In the genomic region with DNA sequence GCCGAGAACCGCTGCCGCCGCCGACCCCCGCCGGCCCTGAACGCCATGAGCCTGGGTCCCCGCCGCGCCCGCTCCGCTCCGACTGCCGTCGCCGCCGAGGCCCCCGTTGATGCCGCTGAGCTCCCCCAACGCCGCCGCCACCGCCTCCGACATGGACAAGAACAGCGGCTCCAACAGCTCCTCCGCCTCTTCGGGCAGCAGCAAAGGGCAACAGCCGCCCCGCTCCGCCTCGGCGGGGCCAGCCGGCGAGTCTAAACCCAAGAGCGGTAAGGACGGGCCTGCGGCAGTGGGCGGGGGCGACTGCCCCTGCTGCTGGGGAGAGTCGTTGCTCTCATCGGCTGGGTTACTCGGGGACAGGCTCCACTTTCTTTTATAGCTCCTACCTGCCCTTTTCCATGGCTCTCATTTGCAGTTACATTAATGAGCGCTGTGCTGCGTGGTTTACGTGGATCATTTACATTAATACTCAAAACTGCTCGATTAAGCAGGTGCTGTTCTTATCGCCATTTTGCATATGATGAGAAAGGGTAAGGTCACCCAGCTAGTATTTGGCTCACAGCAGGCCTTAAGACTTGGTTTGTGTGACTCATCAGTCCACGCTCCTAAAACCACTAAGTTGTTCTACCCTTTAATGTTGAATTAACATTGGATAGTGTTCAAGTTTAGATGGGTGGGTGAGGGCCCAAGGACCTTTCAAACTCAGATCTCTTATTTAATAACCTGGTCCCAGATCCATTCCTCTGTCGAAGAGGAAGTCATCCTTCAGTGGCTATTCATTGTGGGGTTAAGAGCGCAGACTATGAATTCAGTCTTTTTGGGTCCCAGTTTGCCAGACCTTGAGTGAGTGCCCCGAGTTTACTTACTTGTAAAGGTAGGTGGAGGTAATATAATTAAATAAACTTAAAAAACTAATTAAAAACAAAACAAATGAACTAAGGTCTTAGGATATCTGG, we compare ENCODE assay signal across 8 cellular contexts. TPM values are rescaled to one million over a fixed set of nuclear protein-coding genes. Genes with fewer than 3 reads are reported as not detected.
DNase-seq lines count a peak whose midpoint lies in the region; ATAC-seq and TF ChIP-seq lines count a peak whose summit lies in the region.

No MANE protein-coding gene starts in this region.

- H3K27ac ChIP-seq in H9 (ENCODE audit: insufficient read length, low read depth, low read length) = no peak overlapping the region
- peak overlapping the region; percentile 92; the same call in 1 of the 2 replicates for H3K27ac ChIP-seq in MM.1S (ENCODE audit: low read length)
- H3K27ac ChIP-seq in left lung = peak overlapping the region; percentile 91 to 93

- H2BK120ac ChIP-seq in H9 (ENCODE audit: low read depth, low read length, poor library complexity, severe bottlenecking) = no peak overlapping the region

- H3K9ac ChIP-seq in H9 (ENCODE audit: extremely low read depth, insufficient read length, low read length) (peak overlapping the region; percentile 53), MM.1S (ENCODE audit: low read length) (peak overlapping the region; percentile 85)

- no peak overlapping the region for H3K23ac ChIP-seq in H9 (ENCODE audit: insufficient read length, low read depth, low read length)

- no CpG with 5 or more reads among the region's 52 CpGs for WGBS in H9 (ENCODE audit: extremely low coverage, insufficient read length, low lambda C conversion rate)

- no peak overlapping the region for H3K56ac ChIP-seq in H9 (ENCODE audit: insufficient read length, low read depth, low read length)

- H3K23me2 ChIP-seq in H9 (ENCODE audit: insufficient read length, low read depth, low read length, poor library complexity, severe bottlenecking) = peaks cover 6% of the 10 kb centered on the region

- no peak overlapping the region for H4K8ac ChIP-seq in H9 (replicated peaks; ENCODE audit: insufficient read length, low read depth, low read length)

- H2BK12ac ChIP-seq in H9 (ENCODE audit: insufficient read length, low read depth, low read length) = no peak overlapping the region

- no peaks in the 10 kb centered on the region for H3K27me3 ChIP-seq in H9 (ENCODE audit: insufficient read depth, low read length)
- H3K27me3 ChIP-seq in MM.1S (replicated peaks; ENCODE audit: insufficient read depth, low read length) = no peaks in the 10 kb centered on the region
- H3K27me3 ChIP-seq in left lung = no peaks in the 10 kb centered on the region

- H3T11ph ChIP-seq in H9 (ENCODE audit: low read length) = no peak overlapping the region

- H3K14ac ChIP-seq in H9 (ENCODE audit: insufficient read depth, low read length) = peak overlapping the region; percentile 70

- POLR2A ChIA-PET in GM10248 (lab: Yijun Ruan, JAX) = interaction anchor here (0.7 to 2.4 kb wide), 3 partner anchors 15 to 66 kb away, joined by 3 to 9 read pairs (median 4); partner anchors contain the start of gene DYNLL1

- ATAC-seq in central memory CD8-positive, alpha-beta T cell (replicated peaks; ENCODE audit: extremely low read depth, poor library complexity, severe bottlenecking) = peak; percentile 67
- peak; percentile 60 for ATAC-seq in left lung

- H3K4me1 ChIP-seq in H9 (ENCODE audit: insufficient read depth, low read length) (no peaks in the 10 kb centered on the region), MM.1S (ENCODE audit: low read length) (peaks cover 5% of the 10 kb centered on the region; the same call in 1 of the 2 replicates), left lung (peaks cover 44 to 65% of the 10 kb centered on the region in 2 donors)

- H3K4me2 ChIP-seq in H9 (ENCODE audit: insufficient read depth, insufficient read length, low read length) (peak overlapping the region; percentile 79), MM.1S (ENCODE audit: low read depth, low read length) (peak overlapping the region; percentile 88)

- H3F3A ChIP-seq in MM.1S (ENCODE audit: insufficient read depth, low read length) = peaks cover 54% of the 10 kb centered on the region

- H3K36me3 ChIP-seq in MM.1S (replicated peaks; ENCODE audit: insufficient read depth, low read length) (no peaks in the 10 kb centered on the region), left lung (no peaks in the 10 kb centered on the region)

- H3K27ac Mint-ChIP-seq in H9 = peak overlapping the region; percentile 40 to 95 (median 91); a peak in 5 of 7 replicates
- H3K27ac Mint-ChIP-seq in central memory CD8-positive, alpha-beta T cell (ENCODE audit: low read depth) = peak overlapping the region; percentile 94

- H3K9me3 Mint-ChIP-seq in H9 = no peaks in the 10 kb centered on the region
- H3K9me3 Mint-ChIP-seq in central memory CD8-positive, alpha-beta T cell = no peaks in the 10 kb centered on the region

- H3K9me3 ChIP-seq in H9 (ENCODE audit: control insufficient read depth, low read depth, low read length) (no peaks in the 10 kb centered on the region), MM.1S (replicated peaks; ENCODE audit: insufficient read depth, low read length) (no peaks in the 10 kb centered on the region), left lung (no peaks in the 10 kb centered on the region)

- no peak overlapping the region for H4K91ac ChIP-seq in H9 (ENCODE audit: insufficient read length, low read depth, low read length)

- no peak overlapping the region for H2BK15ac ChIP-seq in H9 (ENCODE audit: low read depth, low read length)

- H4K20me1 ChIP-seq in H9 (ENCODE audit: control insufficient read depth, insufficient read depth, insufficient read length) (peaks cover 2% of the 10 kb centered on the region), MM.1S (ENCODE audit: insufficient read depth, low read length) (no peaks in the 10 kb centered on the region)

- H3K4me3 Mint-ChIP-seq in H9 = peak overlapping the region; percentile 94 to 95
- H3K4me3 Mint-ChIP-seq in central memory CD8-positive, alpha-beta T cell = peak overlapping the region; percentile 96

- no peaks in the 10 kb centered on the region for H3K79me1 ChIP-seq in H9 (ENCODE audit: insufficient read depth, low read depth, low read length, poor library complexity, severe bottlenecking)

- CTCF ChIA-PET in GM10248 (lab: Yijun Ruan, JAX) = interaction anchor here (0.8 kb wide), 1 partner anchor 96 kb away, joined by 3 read pairs; no protein-coding TSS in a partner anchor

- peaks cover 9 to 21% (median 18%) of the 10 kb centered on the region in 3 experiments; a peak in 6 of 7 replicates for H3K36me3 Mint-ChIP-seq in H9 (ENCODE audit: insufficient read depth in 1 of 3, low read depth in 3 of 3)
- peaks cover 26% of the 10 kb centered on the region for H3K36me3 Mint-ChIP-seq in central memory CD8-positive, alpha-beta T cell (ENCODE audit: insufficient read depth)

- H2AFZ ChIP-seq in H9 (ENCODE audit: low read length) (no peak overlapping the region), MM.1S (ENCODE audit: low read length) (no peak overlapping the region)

- DNase-seq in GM10248 (ENCODE audit: extremely low spot score) (peak; percentile 62), H9 (peak; percentile 58), MM.1S (peak; percentile 38), left lung (peak; percentile 57 to 89), NCI-H2029 treated with DMSO at 0.1 percent for 48 hours (lab: John Stamatoyannopoulos, UW) (no peak)
- peak in 3 of 4 experiments; percentile 19 to 30 (median 26) for DNase-seq in activated CD4-positive, CD25-positive, alpha-beta regulatory T cell (lab: John Stamatoyannopoulos, UW)
- peak in 1 of 2 donors; percentile 38 for DNase-seq in central memory CD8-positive, alpha-beta T cell (ENCODE audit: low spot score in 2 of 2)
- peak; percentile 5 for DNase-seq in stimulated activated CD8-positive, alpha-beta memory T cell treated with anti-CD3 and anti-CD28 coated beads, Interleukin-15, amount 100 ng/mL, for 1 hour (ENCODE audit: low read depth)

- H2BK5ac ChIP-seq in H9 (ENCODE audit: insufficient read length, low read length) = no peak overlapping the region

- no peak overlapping the region for H2AK5ac ChIP-seq in H9 (ENCODE audit: insufficient read length, low read length)

- peaks cover 20 to 35% of the 10 kb centered on the region in 2 experiments for H3K4me1 Mint-ChIP-seq in H9
- H3K4me1 Mint-ChIP-seq in central memory CD8-positive, alpha-beta T cell = peaks cover 39% of the 10 kb centered on the region

- no peak for TF ChIP-seq CTCF in GM10248 (IDR thresholded peaks at IDR 0.05; ENCODE audit: control extremely low read depth, extremely low read depth, low read depth, missing control alignments)
- peak; percentile 20; the same call in 1 of the 3 replicates for TF ChIP-seq CTCF in H9 (conservative IDR thresholded peaks at IDR 0.05)
- TF ChIP-seq CTCF in MM.1S (IDR thresholded peaks at IDR 0.05; ENCODE audit: low read length) = no peak
- TF ChIP-seq CTCF in left lung (IDR thresholded peaks at IDR 0.05) = no peak

- H3K27me3 Mint-ChIP-seq in H9 (ENCODE audit: low read depth) = no peaks in the 10 kb centered on the region
- H3K27me3 Mint-ChIP-seq in central memory CD8-positive, alpha-beta T cell = no peaks in the 10 kb centered on the region

- H2BK20ac ChIP-seq in H9 (ENCODE audit: low read depth, low read length, poor library complexity, severe bottlenecking) = no peak overlapping the region

- no peak overlapping the region for H3K4ac ChIP-seq in H9 (ENCODE audit: low read depth, low read length)

- intact Hi-C loops in left lung (cut with DNase I) = no loop called here

- H3K9me2 ChIP-seq in MM.1S (replicated peaks; ENCODE audit: insufficient read depth, low read length) = no peaks in the 10 kb centered on the region

- peak overlapping the region; percentile 83 for H3K4me3 ChIP-seq in MM.1S (ENCODE audit: low read length)
- H3K4me3 ChIP-seq in left lung = peak overlapping the region; percentile 88 to 99

- peak overlapping the region; percentile 27 for H3K18ac ChIP-seq in H9 (ENCODE audit: insufficient read length, low read depth, low read length)

- H3K79me2 ChIP-seq in H9 (ENCODE audit: insufficient read depth, low read length) (peaks cover 38% of the 10 kb centered on the region; the same call in 1 of the 2 replicates), MM.1S (ENCODE audit: low read length) (peaks cover 58% of the 10 kb centered on the region)

- no peak overlapping the region for H4K5ac ChIP-seq in H9 (ENCODE audit: insufficient read length, low read depth, low read length)

RNA-seq across cellular contexts. Expression of gene RNF10, which starts 0.8 kb away (rescaled TPM):
- 153 and 157 TPM in 2 replicates for total RNA-seq in H9 (2021)
- 100 to 1,000 TPM; 208 to 218 TPM for total RNA-seq in left lung

RNA-seq across cellular contexts. Expression of gene COQ5, which starts 6.0 kb away (rescaled TPM):
- total RNA-seq in H9 (2021) = 31.3 and 34.8 TPM in 2 replicates
- 10 to 100 TPM; 23.1 to 27.9 TPM for total RNA-seq in left lung

RNA-seq across cellular contexts. Expression of gene DYNLL1, which starts 39.1 kb away (rescaled TPM):
- total RNA-seq in H9 (2021) = 618 and 638 TPM in 2 replicates
- total RNA-seq in left lung = 100 to 1,000 TPM; 342 to 352 TPM

RNA-seq across cellular contexts. Expression of gene POP5, which starts 46.2 kb away (rescaled TPM):
- 64.0 and 65.8 TPM in 2 replicates for total RNA-seq in H9 (2021)
- total RNA-seq in left lung = 10 to 100 TPM; 37.9 to 40.6 TPM
